ENCODE assay signal across 17 cellular contexts in the genomic region with DNA sequence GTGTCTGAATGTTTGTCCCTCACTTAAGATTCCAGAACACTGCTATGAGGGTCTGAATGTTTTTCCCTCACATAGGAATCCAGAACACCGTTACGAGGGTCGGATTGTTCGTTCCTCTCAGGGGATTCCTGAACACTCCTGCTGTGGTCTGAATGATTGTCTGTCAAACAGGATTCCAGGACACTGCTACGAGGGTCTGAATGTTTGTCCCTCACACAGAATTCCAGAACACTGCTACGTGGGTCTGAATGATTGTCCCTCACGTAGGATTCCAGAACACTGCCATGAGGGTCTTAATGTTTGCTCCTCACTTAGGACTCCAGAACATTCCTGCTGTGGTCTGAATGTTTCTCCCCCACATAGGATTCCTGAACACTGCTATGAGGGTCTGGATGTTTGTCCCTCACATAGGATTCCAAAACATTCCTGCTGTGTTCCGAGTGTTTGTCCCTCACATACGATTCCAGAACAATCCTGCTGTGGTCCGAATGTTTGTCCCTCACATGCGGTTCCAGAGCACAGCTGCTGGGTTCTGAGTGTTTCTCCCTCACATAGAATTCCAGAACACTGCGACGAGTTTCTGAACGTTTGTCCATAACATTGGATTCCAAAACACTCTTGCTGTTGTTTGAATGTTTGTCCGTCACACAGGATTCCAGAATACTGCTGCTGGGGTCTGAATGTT.
DNase-seq lines count a peak whose midpoint lies in the region; ATAC-seq and TF ChIP-seq lines count a peak whose summit lies in the region.
"Had no signal": no experiment of that assay in that cellular context is flagged by ENCODE, and none has a peak within 500 bp of the region (broad histone marks: within the 10 kb centered on the region; RNA-seq: fewer than 3 reads in every experiment).

No MANE protein-coding gene starts in this region.

- H3K36me3 ChIP-seq in right atrium auricular region (no peaks in the 10 kb centered on the region), lung (ENCODE audit: control insufficient read depth in 2 of 2, insufficient read depth in 2 of 2, low read length in 2 of 2) (no peaks in the 10 kb centered on the region), subcutaneous abdominal adipose tissue (ENCODE audit: control insufficient read depth in 5 of 5, insufficient read depth in 5 of 5, low read length in 5 of 5) (no peaks in the 10 kb centered on the region), OCI-LY7 (ENCODE audit: insufficient read depth, low read length) (no peaks in the 10 kb centered on the region)
- H3K36me3 ChIP-seq: BLaER1 treated with 17β-estradiol and CSF1 and Interleukin-3, amounts not matched to agents 10 nM and 100 nM; HAP-1 had no signal

- CTCF ChIA-PET in OCI-LY7 (lab: Charles Lee; ENCODE audit: unreplicated experiment) = no interaction called here

- H3K4me1 ChIP-seq in right atrium auricular region (no peaks in the 10 kb centered on the region), right cardiac atrium (ENCODE audit: control insufficient read depth, insufficient read depth, low read length) (no peaks in the 10 kb centered on the region), lung (ENCODE audit: control insufficient read depth in 2 of 2, insufficient read depth in 2 of 2, low read length in 2 of 2) (no peaks in the 10 kb centered on the region), subcutaneous abdominal adipose tissue (ENCODE audit: control insufficient read depth in 5 of 5, insufficient read depth in 5 of 5, low read length in 5 of 5) (no peaks in the 10 kb centered on the region), OCI-LY7 (ENCODE audit: insufficient read depth, low read length, poor library complexity, severe bottlenecking) (no peaks in the 10 kb centered on the region)
- H3K4me1 ChIP-seq: BLaER1 treated with 17β-estradiol and CSF1 and Interleukin-3, amounts not matched to agents 10 nM and 100 nM; HAP-1 had no signal

- H3K9ac ChIP-seq in subcutaneous abdominal adipose tissue (ENCODE audit: low read length in 5 of 5) = no peak overlapping the region
- H3K9ac ChIP-seq: BLaER1 treated with 17β-estradiol and CSF1 and Interleukin-3, amounts not matched to agents 10 nM and 100 nM had no signal

- no peaks in the 10 kb centered on the region for H3K9me2 ChIP-seq in OCI-LY7 (ENCODE audit: insufficient read depth, low read length)

- no peak overlapping the region for H2AFZ ChIP-seq in OCI-LY7 (ENCODE audit: low read length)

- intact Hi-C loops in right cardiac atrium (cut with DNase I) (no loop called here), OCI-LY7 (cut with micrococcal nuclease; ENCODE audit: unreplicated experiment) (no loop called here)

- H3K9me3 ChIP-seq in right atrium auricular region (peaks cover 7 to 67% of the 10 kb centered on the region in 2 donors), right cardiac atrium (ENCODE audit: control insufficient read depth, low read length) (peaks cover 4% of the 10 kb centered on the region), lung (ENCODE audit: control insufficient read depth in 2 of 2, insufficient read depth in 1 of 2, low read length in 1 of 2) (peaks cover 30 to 52% of the 10 kb centered on the region in 2 donors), subcutaneous abdominal adipose tissue (ENCODE audit: control insufficient read depth in 5 of 5, low read length in 5 of 5) (peaks cover 39 to 73% (median 54%) of the 10 kb centered on the region in 5 donors), OCI-LY7 (ENCODE audit: low read length) (no peaks in the 10 kb centered on the region)
- H3K9me3 ChIP-seq: HAP-1 had no signal

- H3K4me3 ChIP-seq in right atrium auricular region (no peak overlapping the region), right cardiac atrium (ENCODE audit: low read length) (no peak overlapping the region), lung (no peak overlapping the region), subcutaneous abdominal adipose tissue (ENCODE audit: low read depth in 1 of 5, low read length in 5 of 5) (peak overlapping the region in 3 of 5 donors; percentile 0 to 9 (median 3)), OCI-LY7 (ENCODE audit: low read depth, low read length, poor library complexity, severe bottlenecking) (no peak overlapping the region)
- H3K4me3 ChIP-seq: BLaER1 treated with 17β-estradiol and CSF1 and Interleukin-3, amounts not matched to agents 10 nM and 100 nM; GM12878; HAP-1 had no signal

- H3K27ac ChIP-seq in right atrium auricular region (no peak overlapping the region), right cardiac atrium (ENCODE audit: low read length) (no peak overlapping the region), lung (ENCODE audit: low read depth in 1 of 2, low read length in 1 of 2) (no peak overlapping the region), subcutaneous abdominal adipose tissue (ENCODE audit: low read depth, low read length) (no peak overlapping the region), OCI-LY7 (ENCODE audit: low read depth, low read length, poor library complexity, severe bottlenecking) (no peak overlapping the region)
- H3K27ac ChIP-seq: BLaER1 treated with 17β-estradiol and CSF1 and Interleukin-3, amounts not matched to agents 10 nM and 100 nM had no signal

- no peak for TF ChIP-seq CTCF in right atrium auricular region (IDR thresholded peaks at IDR 0.05)
- TF ChIP-seq CTCF in lung (IDR thresholded peaks at IDR 0.05; ENCODE audit: control extremely low read depth, extremely low read depth) = no peak
- no peak for TF ChIP-seq CTCF in OCI-LY7 (conservative IDR thresholded peaks at IDR 0.05; ENCODE audit: low read length)

- POLR2A ChIA-PET in OCI-LY7 (lab: Charles Lee) = no interaction called here

- no peaks in the 10 kb centered on the region for H3K79me2 ChIP-seq in OCI-LY7 (ENCODE audit: insufficient read depth, low read depth, low read length)

- no peaks in the 10 kb centered on the region for H3K27me3 ChIP-seq in right atrium auricular region
- H3K27me3 ChIP-seq in right cardiac atrium (ENCODE audit: control insufficient read depth, insufficient read depth) = no peaks in the 10 kb centered on the region
- no peaks in the 10 kb centered on the region for H3K27me3 ChIP-seq in lung (ENCODE audit: control insufficient read depth, insufficient read depth)
- no peaks in the 10 kb centered on the region for H3K27me3 ChIP-seq in subcutaneous abdominal adipose tissue (ENCODE audit: control insufficient read depth in 5 of 5, insufficient read depth in 4 of 5, low read length in 5 of 5)
- H3K27me3 ChIP-seq: BLaER1 treated with 17β-estradiol and CSF1 and Interleukin-3, amounts not matched to agents 10 nM and 100 nM had no signal

- peak; percentile 49 for DNase-seq in right atrium auricular region (ENCODE audit: low spot score)
- DNase-seq in right cardiac atrium = no peak
- peak; percentile 14 for DNase-seq in dedifferentiated amniotic fluid mesenchymal stem cell (ENCODE audit: extremely low spot score)
- DNase-seq in lung (ENCODE audit: low spot score) = peak; percentile 27
- no peak for DNase-seq in activated naive CD4-positive, alpha-beta T cell (lab: John Stamatoyannopoulos, UW)
- DNase-seq in OCI-LY7 (ENCODE audit: low spot score) = no peak
- no peak for DNase-seq in activated gamma-delta T cell treated with Interleukin-2 at 50 U/mL for 16 hours
- DNase-seq: Calu3; CD8-positive, alpha-beta T cell; DMS53; DND-41; EL had no signal

- ATAC-seq in right cardiac atrium (no peak), lung (ENCODE audit: insufficient read depth, low FRiP score) (no peak)
- ATAC-seq: CD8-positive, alpha-beta T cell; GM12878; HepG2 had no signal

- H4K20me1 ChIP-seq in OCI-LY7 (ENCODE audit: insufficient read depth, low read length) = no peaks in the 10 kb centered on the region
- H4K20me1 ChIP-seq: BLaER1 treated with 17β-estradiol and CSF1 and Interleukin-3, amounts not matched to agents 10 nM and 100 nM had no signal

- no peak overlapping the region for H3K4me2 ChIP-seq in OCI-LY7 (ENCODE audit: low read length)
- H3K4me2 ChIP-seq: BLaER1 treated with 17β-estradiol and CSF1 and Interleukin-3, amounts not matched to agents 10 nM and 100 nM had no signal

- no TSS peak for BruUV-seq in OCI-LY7 (replicated peaks; lab: Mats Ljungman, UMichigan)

- WGBS in right cardiac atrium = 70% methylated on average over 15 of the region's 15 CpGs
- WGBS in lung, 2 donors = 69 to 75% methylated on average over 15 of the region's 15 CpGs

Comparison
In these comparisons a context has a peak if more than half of its experiments do, and no peak if none do; other contexts are left out.
1. DNase-seq: peak in right atrium auricular region (single experiment), dedifferentiated amniotic fluid mesenchymal stem cell (single experiment) and lung (single experiment); none in right cardiac atrium (0 of 3), activated naive CD4-positive, alpha-beta T cell (0 of 4), OCI-LY7 (single experiment) and activated gamma-delta T cell treated with Interleukin-2 at 50 U/mL for 16 hours (single experiment).
2. H3K4me3 ChIP-seq: peak in subcutaneous abdominal adipose tissue (3 of 5); none in right atrium auricular region (0 of 2), right cardiac atrium (single experiment), lung (single experiment) and OCI-LY7 (single experiment).